8 cellular contexts compared by ENCODE assay signal in genomic region chr19:6271721-6272410, GRCh38. TPM values are rescaled to one million over a fixed set of nuclear protein-coding genes. Genes with fewer than 3 reads are reported as not detected.
DNase-seq lines count a peak whose midpoint lies in the region; ATAC-seq and TF ChIP-seq lines count a peak whose summit lies in the region.

No MANE protein-coding gene starts in this region.

- intact Hi-C loops in adrenal gland (cut with DNase I) (no loop called here), heart right ventricle (cut with DNase I) (loop anchor here in 5 of 10 donors (2.0 to 5.0 kb wide), 3 partner anchors 35 to 53 kb away; no protein-coding TSS in a partner anchor)

- H3K9me3 ChIP-seq in adrenal gland (replicated peaks in 1 of 3) = no peaks in the 10 kb centered on the region
- H3K9me3 ChIP-seq in heart right ventricle = no peaks in the 10 kb centered on the region

- peak overlapping the region; percentile 90 for H3K27ac Mint-ChIP-seq in progenitor cell of endocrine pancreas

- in situ Hi-C loops in GM13977 (cut with MboI; ENCODE audit: low pct_unique_long_range_greater_than_20kb, low sequenced_read_pairs, unreplicated experiment) = no loop called here

- peak overlapping the region; percentile 45 for H3K4me3 Mint-ChIP-seq in progenitor cell of endocrine pancreas (ENCODE audit: low read depth)

- H3K4me1 Mint-ChIP-seq in progenitor cell of endocrine pancreas (ENCODE audit: low read depth) = peaks cover 72% of the 10 kb centered on the region

- peak in 1 of 2 donors; percentile 53 for TF ChIP-seq POLR2A in adrenal gland (IDR thresholded peaks at IDR 0.05)

- no peaks in the 10 kb centered on the region for H3K27me3 Mint-ChIP-seq in progenitor cell of endocrine pancreas

- peak overlapping the region; percentile 70 to 97 (median 83) for H3K27ac ChIP-seq in adrenal gland
- H3K27ac ChIP-seq in heart right ventricle = peak overlapping the region; percentile 72 to 95 (median 88)

- H3K9me3 Mint-ChIP-seq in progenitor cell of endocrine pancreas (ENCODE audit: low read depth) = no peaks in the 10 kb centered on the region

- H3K27me3 ChIP-seq in adrenal gland (no peaks in the 10 kb centered on the region), heart right ventricle (no peaks in the 10 kb centered on the region)

- TF ChIP-seq CTCF in GM13977 (IDR thresholded peaks at IDR 0.05; ENCODE audit: extremely low read depth, insufficient read depth, missing control alignments) (no peak), adrenal gland (IDR thresholded peaks at IDR 0.05) (no peak), heart right ventricle (IDR thresholded peaks at IDR 0.05) (peak in 3 of 9 donors; percentile 19 to 27 (median 19)), progenitor cell of endocrine pancreas (IDR thresholded peaks at IDR 0.05; ENCODE audit: unreplicated experiment) (no peak)

- H3K36me3 ChIP-seq in adrenal gland (replicated peaks in 1 of 2) (peaks cover 0 to 36% of the 10 kb centered on the region in 2 donors), heart right ventricle (peaks cover 0 to 38% (median 19%) of the 10 kb centered on the region in 9 donors)

- H3K4me3 ChIP-seq in adrenal gland (peak overlapping the region in 1 of 4 donors; percentile 39), heart right ventricle (peak overlapping the region in 9 of 10 donors; percentile 1 to 52 (median 43))

- DNase-seq in GM13977 (ENCODE audit: low spot score) = peak; percentile 16
- peak; percentile 71 to 93 (median 90) for DNase-seq in adrenal gland
- DNase-seq in heart right ventricle = peak; percentile 89 to 92
- DNase-seq in progenitor cell of endocrine pancreas (ENCODE audit: low spot score, unreplicated experiment) = no peak
- DNase-seq in RPMI8226 = no peak
- DNase-seq in HCEC 1CT = no peak

- peak; percentile 73 to 88 (median 84) for ATAC-seq in heart right ventricle
- no peak for ATAC-seq in HG03342 (IDR thresholded peaks at IDR 0.05; ENCODE audit: unreplicated experiment)
- ATAC-seq in HG03571 (IDR thresholded peaks at IDR 0.05; ENCODE audit: unreplicated experiment) = no peak

- 8 to 39% (median 19%) methylated on average over 11 to 35 of the region's 35 CpGs for WGBS in adrenal gland, 4 donors
- WGBS in heart right ventricle, 2 donors = 2 to 9% methylated on average over 35 of the region's 35 CpGs

- H3K36me3 Mint-ChIP-seq in progenitor cell of endocrine pancreas (ENCODE audit: insufficient read depth) = peaks cover 17% of the 10 kb centered on the region

- H3K4me1 ChIP-seq in adrenal gland (replicated peaks in 1 of 2) (peaks cover 41 to 66% of the 10 kb centered on the region in 2 donors), heart right ventricle (peaks cover 42 to 68% (median 66%) of the 10 kb centered on the region in 9 donors)

RNA-seq across cellular contexts. Expression of gene MLLT1, which starts 7.9 kb away (rescaled TPM):
- total RNA-seq in adrenal gland (10 to 100 TPM; 15.5 to 66.3 (median 31.9) TPM), heart right ventricle (10 to 100 TPM; 27.6 to 48.3 (median 32.4) TPM), progenitor cell of endocrine pancreas (93.6 and 106 TPM in 2 replicates)
- polyA plus RNA-seq in adrenal gland (10 to 100 TPM; 10.4 to 41.1 (median 33.6) TPM), heart right ventricle (10 to 100 TPM; 21.4 to 28.7 TPM)

Comparison
In these comparisons a context has a peak if more than half of its experiments do, and no peak if none do; other contexts are left out.
1. DNase-seq: peak in GM13977 (single experiment), adrenal gland (7 of 7) and heart right ventricle (2 of 2); none in progenitor cell of endocrine pancreas (single experiment), RPMI8226 (single experiment) and HCEC 1CT (single experiment).
2. ATAC-seq: peak in heart right ventricle (8 of 8); none in HG03342 (single experiment) and HG03571 (single experiment).